1 cellular context compared by ENCODE assay signal in the genomic region with DNA sequence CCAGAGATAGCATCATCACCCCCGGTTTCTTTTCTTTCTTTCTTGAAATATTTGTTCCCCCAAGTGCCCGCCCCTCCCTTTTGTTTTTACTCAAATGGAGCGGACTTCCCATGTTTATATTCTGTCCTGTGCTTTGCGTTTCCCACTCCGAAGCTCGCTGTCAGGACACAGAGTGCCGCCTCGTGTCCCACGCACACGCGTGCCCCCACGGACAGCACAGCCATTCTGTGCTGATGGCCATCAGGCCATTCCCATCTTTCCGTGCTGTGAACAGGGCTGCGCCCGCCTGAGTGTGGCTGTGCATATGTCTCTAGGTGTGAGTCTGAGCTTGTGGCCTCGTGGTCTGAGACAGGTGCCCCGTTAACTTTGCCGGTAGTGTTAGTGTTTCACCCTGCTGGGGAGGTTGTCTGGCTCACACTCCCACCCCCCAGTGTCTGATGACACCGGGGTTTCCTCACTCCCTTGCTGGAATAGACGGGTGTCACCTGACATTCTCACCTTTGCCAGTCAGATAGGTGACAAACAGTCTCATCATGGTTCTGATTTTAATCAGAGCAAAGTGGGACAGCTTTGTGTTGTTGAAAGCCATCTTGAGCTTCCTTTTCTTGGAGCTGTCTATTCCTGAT.
TF ChIP-seq lines count a peak whose summit lies in the region.

No MANE protein-coding gene starts in this region.

TF ChIP-seq in endothelial cell of umbilical vein, 7 proteins besides CTCF, POLR2A, EP300 and RAD21 (continued from another document):
- TF ChIP-seq, protein P1, sequence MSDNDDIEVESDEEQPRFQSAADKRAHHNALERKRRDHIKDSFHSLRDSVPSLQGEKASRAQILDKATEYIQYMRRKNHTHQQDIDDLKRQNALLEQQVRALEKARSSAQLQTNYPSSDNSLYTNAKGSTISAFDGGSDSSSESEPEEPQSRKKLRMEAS (IDR thresholded peaks at IDR 0.05; ENCODE audit: insufficient read depth, insufficient read length), result no peak
